ENCODE assay signal across 8 cellular contexts in the genomic region with DNA sequence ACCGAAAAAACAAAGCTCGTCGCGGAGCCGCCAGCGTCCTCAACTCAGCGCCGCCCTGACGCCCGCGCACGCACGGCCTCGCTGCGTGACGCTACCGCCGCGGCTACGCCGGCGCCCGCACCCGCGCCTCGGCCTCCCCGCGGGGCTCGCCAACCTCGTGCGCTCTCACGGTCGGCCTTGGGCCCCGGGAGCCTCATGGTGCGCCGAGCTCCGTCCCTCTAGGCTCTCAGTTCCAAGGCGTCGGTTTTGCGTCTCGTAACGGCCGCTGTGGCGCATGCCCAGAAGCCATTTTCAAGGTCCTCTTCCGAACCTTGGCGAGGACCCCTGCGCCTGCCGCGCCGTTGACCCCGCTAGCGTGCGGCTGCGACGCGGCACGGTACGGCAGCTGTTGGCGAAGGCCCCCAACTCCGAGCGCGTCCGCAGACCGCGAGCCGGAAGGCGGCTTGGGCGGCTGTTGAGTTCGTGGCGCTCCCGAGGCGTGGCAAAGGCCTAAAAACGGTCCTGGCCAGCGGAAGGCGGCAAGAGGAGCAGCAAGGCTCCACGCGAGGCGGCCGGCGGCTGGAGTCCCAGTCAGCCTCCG. TPM values are rescaled to one million over a fixed set of nuclear protein-coding genes. Genes with fewer than 3 reads are reported as not detected.
A peak's percentile ranks its signal among the peaks of the same experiment; 100 is the strongest.
DNase-seq lines count a peak whose midpoint lies in the region; ATAC-seq and TF ChIP-seq lines count a peak whose summit lies in the region.

A gene (minus strand): TSS at position 64 of the 580 bp plus-strand sequence. CDS start 1,209 bp downstream, outside the sequence.

- no peak for TF ChIP-seq CTCF in GM12865 (IDR thresholded peaks at IDR 0.05; ENCODE audit: insufficient read depth, low read depth, low read length, missing control alignments)
- TF ChIP-seq CTCF in epithelial cell of proximal tubule (conservative IDR thresholded peaks at IDR 0.05; ENCODE audit: low read depth, low read length) = no peak

- H3K9ac ChIP-seq in mucosa of stomach (ENCODE audit: low read length) = peak within 1 kb of the TSS; percentile 77

- no peaks in the 10 kb centered on the region for H3K9me3 ChIP-seq in mucosa of stomach (ENCODE audit: control insufficient read depth, low read length)

- H3K27me3 ChIP-seq in mucosa of stomach (ENCODE audit: control insufficient read depth, insufficient read depth, low read length) = no peaks in the 10 kb centered on the region

- H3K36me3 ChIP-seq in mucosa of stomach (ENCODE audit: control insufficient read depth, insufficient read depth, low read length) = no peaks in the 10 kb centered on the region

- H3K4me3 ChIP-seq in GM12865 (ENCODE audit: low read depth, low read length) (peak within 1 kb of the TSS; percentile 69), epithelial cell of proximal tubule (ENCODE audit: low read depth, low read length) (peak within 1 kb of the TSS; percentile 59), mucosa of stomach (ENCODE audit: low read length) (peak within 1 kb of the TSS; percentile 88)

- ATAC-seq in HG02678 (IDR thresholded peaks at IDR 0.05; ENCODE audit: unreplicated experiment) = peak; percentile 90

- DNase-seq in GM12865 (ENCODE audit: low read depth) (peak; percentile 93), NCI-H2029 treated with DMSO at 0.1 percent for 48 hours (lab: John Stamatoyannopoulos, UW) (peak; percentile 22), epithelial cell of proximal tubule (ENCODE audit: low read depth) (no peak), NCI-H82 (lab: John Stamatoyannopoulos, UW) (no peak)
- DNase-seq in activated CD8-positive, alpha-beta memory T cell treated with anti-CD3 and anti-CD28 coated beads, Interleukin-2, amount 50 U/mL, for 1 hour (ENCODE audit: extremely low read depth) = peak; percentile 51
- peak; percentile 83 for DNase-seq in stimulated activated CD8-positive, alpha-beta memory T cell treated with anti-CD3 and anti-CD28 coated beads, Interleukin-4, amount 100 ng/mL, for 48 hours

- H3K4me1 ChIP-seq in mucosa of stomach (ENCODE audit: control insufficient read depth, insufficient read depth, low read length) = peaks cover 4% of the 10 kb centered on the region

RNA-seq across cellular contexts. Expression of the gene that starts here (rescaled TPM):
- total RNA-seq in epithelial cell of proximal tubule = 2.8 and 7.7 TPM in 2 replicates

Comparison
In these comparisons a context has a peak if more than half of its experiments do, and no peak if none do; other contexts are left out.
1. DNase-seq: peak in GM12865 (single experiment), NCI-H2029 treated with DMSO at 0.1 percent for 48 hours (single experiment), activated CD8-positive, alpha-beta memory T cell treated with anti-CD3 and anti-CD28 coated beads, Interleukin-2, amount 50 U/mL, for 1 hour (single experiment) and stimulated activated CD8-positive, alpha-beta memory T cell treated with anti-CD3 and anti-CD28 coated beads, Interleukin-4, amount 100 ng/mL, for 48 hours (single experiment); none in epithelial cell of proximal tubule (single experiment) and NCI-H82 (single experiment).
2. Peak in every context shown above with its lines, with median percentiles within 50 percentile points of each other: H3K4me3 ChIP-seq.